8 cellular contexts compared by ENCODE assay signal in the genomic region with DNA sequence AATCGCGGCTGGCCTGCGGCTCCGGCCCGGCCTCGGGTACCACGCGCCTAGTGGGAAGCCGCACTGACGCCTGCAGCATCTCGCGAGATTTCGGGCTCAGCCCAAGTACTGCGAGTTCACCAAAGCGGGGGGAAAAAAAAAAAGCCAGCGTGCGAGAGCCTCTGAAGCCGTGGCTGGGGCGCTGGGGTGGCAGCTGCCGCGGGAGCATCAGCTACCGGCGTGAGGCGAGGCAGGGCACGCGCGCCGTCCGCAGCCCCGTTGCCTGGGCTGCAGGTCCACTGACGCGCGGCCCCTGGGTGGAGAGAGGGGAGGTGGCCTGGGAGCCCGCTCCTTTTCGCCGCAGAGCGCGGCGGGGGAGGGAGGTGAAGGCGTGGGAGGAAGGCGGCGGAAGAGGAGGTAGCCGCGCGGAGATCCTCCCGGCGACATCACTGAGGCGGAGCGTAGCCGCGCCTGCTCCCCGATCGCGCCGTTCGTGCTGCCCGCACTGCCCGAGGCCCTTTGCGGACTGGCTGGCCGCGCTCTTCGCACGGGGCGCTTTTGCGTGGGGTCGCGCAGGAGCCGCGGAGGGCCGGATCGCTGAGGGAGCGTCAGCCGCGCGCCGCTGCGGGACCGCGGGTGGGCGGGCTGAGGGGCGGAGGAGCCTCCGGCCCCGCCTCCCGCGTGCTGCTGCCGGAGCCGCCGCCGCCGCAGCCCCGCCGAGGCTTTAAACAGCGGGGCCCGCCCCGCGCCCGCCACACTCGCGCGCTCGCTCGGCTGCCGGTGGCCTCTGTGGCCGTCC. TPM values are rescaled to one million over a fixed set of nuclear protein-coding genes. Genes with fewer than 3 reads are reported as not detected.
DNase-seq lines count a peak whose midpoint lies in the region; ATAC-seq, FAIRE-seq and TF ChIP-seq lines count a peak whose summit lies in the region.

A gene (plus strand): TSS at position 734 of the 778 bp plus-strand sequence. CDS start 189 bp downstream, outside the sequence.

- no peak within 1 kb of the TSS for H2AFZ ChIP-seq in OCI-LY1 (ENCODE audit: low read length)
- peak within 1 kb of the TSS; percentile 76 for H2AFZ ChIP-seq in endothelial cell of umbilical vein (ENCODE audit: low read depth, low read length)

- peak; percentile 92 for DNase-seq in D341Med (ENCODE audit: low spot score)
- DNase-seq in activated CD8-positive, alpha-beta memory T cell treated with anti-CD3 and anti-CD28 coated beads, Interleukin-2, amount 50 U/mL, for 48 hours = peak; percentile 92
- DNase-seq in endothelial cell of umbilical vein (ENCODE audit: low read depth, low spot score) = peak; percentile 93
- peak; percentile 91 for DNase-seq in midbrain (lab: John Stamatoyannopoulos, UW)
- DNase-seq in stimulated activated CD8-positive, alpha-beta memory T cell treated with anti-CD3 and anti-CD28 coated beads, Interleukin-15, amount 100 ng/mL, for 48 hours (ENCODE audit: low read depth in 2 of 2) = peak; percentile 82 to 84

- H4K20me1 ChIP-seq in OCI-LY1 (ENCODE audit: insufficient read depth, low read length) (no peaks in the 10 kb centered on the region), endothelial cell of umbilical vein (replicated peaks; ENCODE audit: control insufficient read depth, extremely low read depth, insufficient read depth, low read length) (peaks cover 12% of the 10 kb centered on the region)

- ATAC-seq in GM21447 (IDR thresholded peaks at IDR 0.05; ENCODE audit: unreplicated experiment) = peak; percentile 56

- peak within 1 kb of the TSS; percentile 76 for H3K4me3 ChIP-seq in HUES6 (ENCODE audit: low read depth, low read length)
- peak within 1 kb of the TSS; percentile 80 for H3K4me3 ChIP-seq in OCI-LY1 (ENCODE audit: low read depth, low read length, poor library complexity, severe bottlenecking)
- peak within 1 kb of the TSS; percentile 32 to 94 (median 85) for H3K4me3 ChIP-seq in endothelial cell of umbilical vein (replicated peaks in 1 of 3; ENCODE audit: insufficient read depth in 1 of 3, low read depth in 1 of 3, low read length in 3 of 3)

- H3K27ac ChIP-seq in HUES6 (ENCODE audit: low read depth, low read length) (peak within 1 kb of the TSS; percentile 70; the same call in 1 of the 2 replicates), OCI-LY1 (ENCODE audit: low read depth, low read length, poor library complexity, severe bottlenecking) (peak within 1 kb of the TSS; percentile 90), endothelial cell of umbilical vein (ENCODE audit: insufficient read depth, low read depth, low read length) (peak within 1 kb of the TSS; percentile 76)

- dilution Hi-C loops in endothelial cell of umbilical vein (cut with MboI; ENCODE audit: extremely low pct_ligation_motif_present, low sequenced_read_pairs) = no loop called here

- H3K27me3 ChIP-seq in HUES6 (ENCODE audit: control insufficient read depth, insufficient read depth, low read length) = peaks cover 26% of the 10 kb centered on the region
- no peaks in the 10 kb centered on the region for H3K27me3 ChIP-seq in OCI-LY1 (ENCODE audit: insufficient read depth, low read length)
- no peaks in the 10 kb centered on the region for H3K27me3 ChIP-seq in endothelial cell of umbilical vein (ENCODE audit: control insufficient read depth in 2 of 2, insufficient read depth in 2 of 2, low read length in 2 of 2)

- no peaks in the 10 kb centered on the region for H3F3A ChIP-seq in OCI-LY1 (ENCODE audit: insufficient read depth, low read length)

- CTCF ChIA-PET in endothelial cell of umbilical vein (lab: Charles Lee) = interaction anchor here (0.7 to 6.6 kb wide), 15 partner anchors 10 to 327 kb away, joined by 3 to 45 read pairs (median 8); no protein-coding TSS in a partner anchor

- H3K9ac ChIP-seq in HUES6 (ENCODE audit: low read length) (peak within 1 kb of the TSS; percentile 86), OCI-LY1 (ENCODE audit: low read length) (peak within 1 kb of the TSS; percentile 91), endothelial cell of umbilical vein (replicated peaks; ENCODE audit: extremely low read depth, insufficient read depth, low read length) (peak within 1 kb of the TSS; percentile 90)

- H3K79me2 ChIP-seq in OCI-LY1 (ENCODE audit: insufficient read depth, low read length) = peaks cover 79% of the 10 kb centered on the region
- peaks cover 37% of the 10 kb centered on the region for H3K79me2 ChIP-seq in endothelial cell of umbilical vein (ENCODE audit: control insufficient read depth, insufficient read depth, low read length)

- H3K4me2 ChIP-seq in OCI-LY1 (ENCODE audit: low read length) = peak within 1 kb of the TSS; percentile 99
- peak within 1 kb of the TSS; percentile 90 for H3K4me2 ChIP-seq in endothelial cell of umbilical vein (ENCODE audit: insufficient read depth, low read length)

- FAIRE-seq in endothelial cell of umbilical vein (lab: Jason Lieb, UNC) = peak; percentile 72

- H3K36me3 ChIP-seq in HUES6 (ENCODE audit: control insufficient read depth, insufficient read depth, low read length) (no peaks in the 10 kb centered on the region), OCI-LY1 (ENCODE audit: insufficient read depth, low read length) (0 out of 2 replicates have a peak, but pooled peaks cover 5% of the 10 kb centered on the region), endothelial cell of umbilical vein (ENCODE audit: control insufficient read depth in 2 of 2, extremely low read depth in 1 of 2, insufficient read depth in 2 of 2, low read length in 2 of 2) (no peaks in the 10 kb centered on the region)

- H3K9me3 ChIP-seq in HUES6 (ENCODE audit: control insufficient read depth, insufficient read depth, low read depth, low read length) (no peaks in the 10 kb centered on the region), OCI-LY1 (ENCODE audit: low read length) (no peaks in the 10 kb centered on the region), endothelial cell of umbilical vein (replicated peaks; ENCODE audit: control insufficient read depth, insufficient read depth, low read length) (no peaks in the 10 kb centered on the region)

- TF ChIP-seq POLR2A in endothelial cell of umbilical vein (IDR thresholded peaks at IDR 0.05; ENCODE audit: low read depth, low read length) = peak; percentile 89

- BruUV-seq in endothelial cell of umbilical vein (replicated peaks; lab: Mats Ljungman, UMichigan) = no TSS peak

- intact Hi-C loops in endothelial cell of umbilical vein (cut with micrococcal nuclease) = loop anchor here (1.0 to 2.0 kb wide), 10 partner anchors 45 to 518 kb away; no protein-coding TSS in a partner anchor

- POLR2A ChIA-PET in endothelial cell of umbilical vein (lab: Charles Lee) = interaction anchor here (1.0 to 2.2 kb wide), 4 partner anchors 45 to 212 kb away, joined by 3 to 6 read pairs (median 6); no protein-coding TSS in a partner anchor

- TF ChIP-seq CTCF in OCI-LY1 (IDR thresholded peaks at IDR 0.05; ENCODE audit: low read length) (no peak), endothelial cell of umbilical vein (IDR thresholded peaks at IDR 0.05; ENCODE audit: extremely low read depth in 1 of 2, insufficient read depth in 1 of 2, low read depth in 1 of 2, low read length in 2 of 2) (no peak)

- peaks cover 9% of the 10 kb centered on the region; the same call in 1 of the 2 replicates for H3K4me1 ChIP-seq in HUES6 (ENCODE audit: control insufficient read depth, insufficient read depth, low read length)
- peaks cover 61% of the 10 kb centered on the region for H3K4me1 ChIP-seq in OCI-LY1 (ENCODE audit: insufficient read depth, low read length, severe bottlenecking)
- peaks cover 25% of the 10 kb centered on the region for H3K4me1 ChIP-seq in endothelial cell of umbilical vein (ENCODE audit: control insufficient read depth, extremely low read depth, insufficient read depth, low read length)

- H3K9me2 ChIP-seq in OCI-LY1 (ENCODE audit: low read depth, low read length) = no peaks in the 10 kb centered on the region

- no peaks in the 10 kb centered on the region for H3K9me1 ChIP-seq in endothelial cell of umbilical vein (replicated peaks; ENCODE audit: control insufficient read depth, extremely low read depth, insufficient read depth, low read length)

TF ChIP-seq in endothelial cell of umbilical vein, 7 proteins besides CTCF, POLR2A, EP300 and RAD21:
- TF ChIP-seq JUN (IDR thresholded peaks at IDR 0.05; ENCODE audit: borderline replicate concordance, insufficient read depth, insufficient read length, low read depth) (no peak), MYC (IDR thresholded peaks at IDR 0.05; ENCODE audit: low read depth, low read length) (peak; percentile 11), POLR2AphosphoS5 (IDR thresholded peaks at IDR 0.05; ENCODE audit: insufficient read depth, low read depth, low read length) (peak; percentile 73)
- TF ChIP-seq, protein P1, sequence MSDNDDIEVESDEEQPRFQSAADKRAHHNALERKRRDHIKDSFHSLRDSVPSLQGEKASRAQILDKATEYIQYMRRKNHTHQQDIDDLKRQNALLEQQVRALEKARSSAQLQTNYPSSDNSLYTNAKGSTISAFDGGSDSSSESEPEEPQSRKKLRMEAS (IDR thresholded peaks at IDR 0.05; ENCODE audit: insufficient read depth, insufficient read length) = peak; percentile 62

RNA-seq across cellular contexts. Expression of the gene that starts here (rescaled TPM):
- 41.7 and 59.5 TPM in 2 replicates for total RNA-seq in endothelial cell of umbilical vein
- 9.4 and 11.0 TPM in 2 replicates for polyA plus RNA-seq in endothelial cell of umbilical vein
- polyA plus RNA-seq in endothelial cell of umbilical vein (2011; cell fraction: cytosol; rRNA removed) = 6.8 and 8.1 TPM in 2 replicates
- 16.5 and 20.2 TPM in 2 replicates for polyA plus RNA-seq in endothelial cell of umbilical vein (2011; cell fraction: nucleus; rRNA removed)
- 14.8 and 25.1 TPM in 2 replicates for polyA plus RNA-seq in endothelial cell of umbilical vein (2012)
- 58.9 and 62.0 TPM in 2 replicates for polyA minus RNA-seq in endothelial cell of umbilical vein
- polyA minus RNA-seq in endothelial cell of umbilical vein (2011; cell fraction: cytosol; rRNA and poly(A)+ RNA removed) = 12.0 TPM
- 70.1 and 79.0 TPM in 2 replicates for polyA minus RNA-seq in endothelial cell of umbilical vein (2011; cell fraction: nucleus; rRNA and poly(A)+ RNA removed)

Comparison
In these comparisons a context has a peak if more than half of its experiments do, and no peak if none do; other contexts are left out.
1. Peak in every context shown above with its lines: DNase-seq, ATAC-seq, H3K4me3 ChIP-seq and H3K27ac ChIP-seq.